35 cellular contexts compared by ENCODE assay signal in the genomic region with DNA sequence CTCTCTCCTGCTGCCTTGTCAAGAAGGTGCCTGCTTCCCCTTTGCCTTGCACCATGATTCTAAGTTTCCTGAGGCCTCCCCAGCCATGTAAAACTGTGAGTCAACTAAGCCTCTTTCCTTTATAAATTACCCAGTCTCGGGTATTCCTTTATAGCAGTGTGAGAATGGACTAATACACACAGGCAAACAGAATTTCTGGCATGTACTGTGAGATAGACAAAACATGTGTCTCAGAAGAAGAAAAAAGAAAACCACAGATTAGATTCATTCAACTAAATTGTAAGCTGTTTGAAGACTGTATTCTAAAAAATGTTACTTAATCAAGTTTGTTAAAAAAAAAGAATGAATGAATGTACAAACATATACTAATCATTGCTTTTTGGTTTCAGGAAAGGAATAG. TPM values are rescaled to one million over a fixed set of nuclear protein-coding genes. Genes with fewer than 3 reads are reported as not detected.
"Had no signal": no experiment of that assay in that cellular context is flagged by ENCODE, and none has a peak within 500 bp of the region (broad histone marks: within the 10 kb centered on the region; RNA-seq: fewer than 3 reads in every experiment).

No MANE protein-coding gene starts in this region.

- H3K27ac ChIP-seq: body of pancreas, breast epithelium, SJCRH30, SK-N-MC had no signal

- ATAC-seq: activated CD4-positive, alpha-beta T cell treated with anti-CD3 and anti-CD28 coated beads for 36 hours; activated CD8-positive, alpha-beta T cell treated with anti-CD3 and anti-CD28 coated beads, Interleukin-2, amount 10 ng/mL, durations not matched to agents 7 days and 5 days; activated naive CD8-positive, alpha-beta T cell treated with anti-CD3 and anti-CD28 coated beads, Interleukin-2, amount 50 U/mL, for 24 hours; body of pancreas; Panc1 had no signal

- H3K4me3 ChIP-seq: body of pancreas, breast epithelium, SJCRH30, SK-N-MC had no signal

- H3K27me3 ChIP-seq: body of pancreas, breast epithelium, SJCRH30 had no signal

- H3K36me3 ChIP-seq: breast epithelium, SJCRH30 had no signal

- H3K9me3 ChIP-seq: body of pancreas, breast epithelium, SJCRH30 had no signal

- DNase-seq: activated CD4-positive, alpha-beta T cell treated with anti-CD3 and anti-CD28 coated beads for 36 hours; activated CD4-positive, alpha-beta T cell treated with anti-CD3 and anti-CD28 coated beads, Interleukin-2, amount 10 ng/mL, durations not matched to agents 7 days and 5 days; activated CD4-positive, alpha-beta T cell treated with anti-CD3 and anti-CD28 coated beads, Interleukin-2, amount 50 U/mL, for 48 hours; activated CD8-positive, alpha-beta T cell treated with anti-CD3 and anti-CD28 coated beads, Interleukin-2, amount 10 ng/mL, durations not matched to agents 7 days and 5 days; activated naive CD4-positive, alpha-beta T cell treated with anti-CD3 and anti-CD28 coated beads, Interleukin-2, amount 10 ng/mL, durations not matched to agents 7 days and 5 days; activated naive CD8-positive, alpha-beta T cell treated with anti-CD3 and anti-CD28 coated beads, Interleukin-2, amount 50 U/mL, for 24 hours; activated T-cell treated with anti-CD3 and anti-CD28 coated beads, Interleukin-2, amount 50 U/mL, for 24 hours; amniotic stem cell; aorta; body of pancreas; Karpas-422; KBM-7; NCI-H1105; NCI-H1436; NCI-H1694 treated with DMSO at 0.1 percent for 48 hours; NCI-H2029 treated with DMSO at 0.1 percent for 48 hours; NCI-H2107; NCI-H2171 treated with DMSO at 0.1 percent for 48 hours; NCI-H2227 treated with DMSO at 0.1 percent for 48 hours; NCI-H446 treated with DMSO at 0.1 percent for 48 hours; NCI-H524; NCI-H69; NCI-H82; SHP77; SJCRH30; T1000 had no signal

- H3K4me1 ChIP-seq: body of pancreas, breast epithelium, SJCRH30 had no signal

RNA-seq across cellular contexts. Expression of gene MMP20, which starts 1.6 kb away (rescaled TPM):
- total RNA-seq: activated CD4-positive, alpha-beta T cell treated with anti-CD3 and anti-CD28 coated beads for 36 hours; activated CD4-positive, alpha-beta T cell treated with anti-CD3 and anti-CD28 coated beads, Interleukin-2, amount 10 ng/mL, durations not matched to agents 7 days and 5 days; activated CD8-positive, alpha-beta T cell treated with anti-CD3 and anti-CD28 coated beads, Interleukin-2, amount 10 ng/mL, durations not matched to agents 7 days and 5 days; activated T-helper 2 cell treated with anti-CD3 and anti-CD28 coated beads, Interferon-gamma antibody, Interleukin-2, Interleukin-4, amounts not matched to agents 10 μg/mL and 5 μg/mL and 100 μg/mL, durations not matched to agents 14 hours and 24 hours and 36 hours; aorta; body of pancreas; cardiac septum; MCF 10A; RPMI7951; SJCRH30; T-helper 1 cell treated with Interleukin-12 subunit alpha and Interleukin-12 subunit beta and Interleukin-4 antibody, amounts not matched to agents 30 ng/mL and 1 ng/mL, for 36 hours; T-helper 2 cell treated with Interferon-gamma antibody and Interleukin-4, amounts not matched to agents 100 ng/mL and 5 ng/mL, for 36 hours had no signal
- polyA plus RNA-seq: aorta had no signal
